ENCODE assay signal across 9 cellular contexts in the genomic region with DNA sequence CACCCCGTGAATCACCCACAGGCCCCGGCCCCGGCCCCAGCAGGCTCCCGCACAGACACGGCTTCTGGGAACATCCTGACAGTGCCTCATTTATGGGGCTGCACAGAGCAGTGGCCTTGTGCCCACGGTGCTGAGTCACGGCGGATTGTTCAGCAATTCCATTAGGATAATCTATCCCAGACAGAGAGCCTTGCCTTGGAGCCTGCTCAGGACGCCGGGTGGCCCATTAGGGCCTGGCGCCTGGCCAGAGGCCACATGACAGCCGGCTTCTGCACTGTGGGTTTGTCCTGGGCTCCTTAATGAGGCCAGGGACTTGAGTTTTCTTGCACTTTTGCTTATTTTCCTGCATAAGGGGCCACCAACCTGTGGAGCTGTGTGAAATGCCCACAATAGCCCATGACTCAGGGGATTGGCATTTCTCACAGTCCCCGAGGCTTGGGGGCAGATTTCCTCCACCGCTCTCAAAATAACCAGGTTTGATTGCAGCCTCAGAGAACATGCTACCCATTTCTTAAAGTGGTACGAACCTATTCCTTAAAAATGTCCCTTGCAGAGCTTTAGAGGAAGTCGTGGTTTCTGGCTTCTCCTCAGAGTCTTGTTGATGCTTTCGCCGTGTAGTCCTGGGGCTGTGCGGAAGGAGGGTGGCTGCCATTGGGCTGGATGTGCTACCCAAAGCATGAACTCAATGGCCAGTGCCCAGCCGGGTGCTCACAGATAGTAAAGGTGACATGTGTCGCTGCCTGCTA. TPM values are rescaled to one million over a fixed set of nuclear protein-coding genes. Genes with fewer than 3 reads are reported as not detected.
DNase-seq lines count a peak whose midpoint lies in the region; ATAC-seq and TF ChIP-seq lines count a peak whose summit lies in the region.
"Had no signal": no experiment of that assay in that cellular context is flagged by ENCODE, and none has a peak within 500 bp of the region (broad histone marks: within the 10 kb centered on the region; RNA-seq: fewer than 3 reads in every experiment).

No MANE protein-coding gene starts in this region.

- H3K4me1 ChIP-seq in adrenal gland (replicated peaks in 1 of 2) (peaks cover 19 to 31% of the 10 kb centered on the region in 2 donors), Karpas-422 (ENCODE audit: low read length) (no peaks in the 10 kb centered on the region)

- H2AFZ ChIP-seq in Karpas-422 (ENCODE audit: low read length) = no peak overlapping the region

- H3K27me3 ChIP-seq in adrenal gland = no peaks in the 10 kb centered on the region
- no peaks in the 10 kb centered on the region for H3K27me3 ChIP-seq in Karpas-422 (ENCODE audit: low read length)

- peak; percentile 37 to 89 for TF ChIP-seq POLR2A in adrenal gland (IDR thresholded peaks at IDR 0.05)

- H3K9me2 ChIP-seq in Karpas-422 (replicated peaks; ENCODE audit: insufficient read depth, low read length) = no peaks in the 10 kb centered on the region

- peak; percentile 63 for DNase-seq in DMS53 treated with DMSO at 0.1 percent for 48 hours (lab: John Stamatoyannopoulos, UW; ENCODE audit: unreplicated experiment)
- DNase-seq in NCI-H1048 (lab: John Stamatoyannopoulos, UW) = peak; percentile 60
- DNase-seq in adrenal gland = peak; percentile 92 to 98 (median 96)
- DNase-seq in Right ventricle myocardium superior = peak; percentile 91
- peak; percentile 72 to 98 (median 86) for DNase-seq in posterior cingulate gyrus
- no peak for DNase-seq in Karpas-422

- peak overlapping the region in 1 of 4 donors; percentile 15 for H3K4me3 ChIP-seq in adrenal gland
- no peak overlapping the region for H3K4me3 ChIP-seq in Karpas-422 (ENCODE audit: low read length)

- WGBS in adrenal gland, 4 donors = 5 to 14% (median 9%) methylated on average over 15 to 21 of the region's 21 CpGs

- peak; percentile 90 for ATAC-seq in Right ventricle myocardium superior (ENCODE audit: poor library complexity)
- ATAC-seq in HG03520 (IDR thresholded peaks at IDR 0.05; ENCODE audit: unreplicated experiment) = no peak
- ATAC-seq in HG02798 (IDR thresholded peaks at IDR 0.05; ENCODE audit: poor library complexity, unreplicated experiment) = no peak

- no peaks in the 10 kb centered on the region for H3K79me2 ChIP-seq in Karpas-422 (ENCODE audit: low read length)

- H3K27ac ChIP-seq in adrenal gland (peak overlapping the region; percentile 78 to 98 (median 93)), Karpas-422 (ENCODE audit: low read length) (no peak overlapping the region)

- H4K20me1 ChIP-seq in Karpas-422 (ENCODE audit: insufficient read depth, low read depth, low read length) = no peaks in the 10 kb centered on the region

- no peak for TF ChIP-seq CTCF in adrenal gland (IDR thresholded peaks at IDR 0.05)

- H3K9ac ChIP-seq in Karpas-422 (ENCODE audit: low read length) = no peak overlapping the region

- intact Hi-C loops in adrenal gland (cut with DNase I) = no loop called here
- intact Hi-C loops in Right ventricle myocardium superior (cut with DNase I) = no loop called here
- intact Hi-C loops in posterior cingulate gyrus (cut with DNase I) = loop anchor here (2.0 kb wide), 1 partner anchor 17 kb away; no protein-coding TSS in a partner anchor

- H3K4me2 ChIP-seq in Karpas-422 (ENCODE audit: low read depth, low read length, poor library complexity, severe bottlenecking) = no peak overlapping the region

- no peaks in the 10 kb centered on the region for H3K9me3 ChIP-seq in adrenal gland (replicated peaks in 1 of 3)
- no peaks in the 10 kb centered on the region for H3K9me3 ChIP-seq in Karpas-422 (ENCODE audit: low read length)

- peaks cover 0 to 8% of the 10 kb centered on the region in 2 donors for H3K36me3 ChIP-seq in adrenal gland (replicated peaks in 1 of 2)
- no peaks in the 10 kb centered on the region for H3K36me3 ChIP-seq in Karpas-422 (ENCODE audit: insufficient read depth, low read length)

RNA-seq across cellular contexts. Expression of gene SYNM, which starts 19.0 kb away (rescaled TPM):
- total RNA-seq in adrenal gland (10 to 100 TPM; 23.6 to 44.6 (median 38.3) TPM), Right ventricle myocardium superior (295 TPM)
- polyA plus RNA-seq in adrenal gland = 10 to 100 TPM; 11.1 to 25.0 (median 22.0) TPM
- not detected in 2 replicates for total RNA-seq in Karpas-422 (2014; rRNA removed; shearing (Covaris generic); ENCODE audit: low replicate concordance)
- polyA plus RNA-seq: IgD-negative memory B cell had no signal

Comparison
In these comparisons a context has a peak if more than half of its experiments do, and no peak if none do; other contexts are left out.
1. RNA of gene SYNM, which starts 19.0 kb away (total RNA-seq): 295 TPM in Right ventricle myocardium superior (single experiment) and 23.6 to 44.6 TPM in adrenal gland; not detected in Karpas-422; every median in the first group is over 10 times any median in the second.